ENCODE assay signal across 6 cellular contexts in genomic region chr5:175417384-175417783, GRCh38. TPM values are rescaled to one million over a fixed set of nuclear protein-coding genes. Genes with fewer than 3 reads are reported as not detected.
"Had no signal": no experiment of that assay in that cellular context is flagged by ENCODE, and none has a peak within 500 bp of the region (broad histone marks: within the 10 kb centered on the region; RNA-seq: fewer than 3 reads in every experiment).

No MANE protein-coding gene starts in this region.

- H3K4me2 ChIP-seq: GM23338 had no signal

- DNase-seq: H9, HCEC 1CT, KBM-7 had no signal

- H3K4me3 Mint-ChIP-seq: GM23338, H9, IgD-negative memory B cell had no signal

- H3K4me3 ChIP-seq: GM23338 had no signal

- H3K27ac Mint-ChIP-seq: GM23338, H9, IgD-negative memory B cell had no signal

- ATAC-seq: GM23338 had no signal

- H2AFZ ChIP-seq: GM23338 had no signal

- H3K4me1 Mint-ChIP-seq: IgD-negative memory B cell had no signal

RNA-seq across cellular contexts. Expression of gene DRD1, which starts 26.6 kb away (rescaled TPM):
- total RNA-seq: H9, HT-29 had no signal
- polyA plus RNA-seq: IgD-negative memory B cell had no signal
